Comparison of ENCODE assay signal across 17 cellular contexts in the genomic region with DNA sequence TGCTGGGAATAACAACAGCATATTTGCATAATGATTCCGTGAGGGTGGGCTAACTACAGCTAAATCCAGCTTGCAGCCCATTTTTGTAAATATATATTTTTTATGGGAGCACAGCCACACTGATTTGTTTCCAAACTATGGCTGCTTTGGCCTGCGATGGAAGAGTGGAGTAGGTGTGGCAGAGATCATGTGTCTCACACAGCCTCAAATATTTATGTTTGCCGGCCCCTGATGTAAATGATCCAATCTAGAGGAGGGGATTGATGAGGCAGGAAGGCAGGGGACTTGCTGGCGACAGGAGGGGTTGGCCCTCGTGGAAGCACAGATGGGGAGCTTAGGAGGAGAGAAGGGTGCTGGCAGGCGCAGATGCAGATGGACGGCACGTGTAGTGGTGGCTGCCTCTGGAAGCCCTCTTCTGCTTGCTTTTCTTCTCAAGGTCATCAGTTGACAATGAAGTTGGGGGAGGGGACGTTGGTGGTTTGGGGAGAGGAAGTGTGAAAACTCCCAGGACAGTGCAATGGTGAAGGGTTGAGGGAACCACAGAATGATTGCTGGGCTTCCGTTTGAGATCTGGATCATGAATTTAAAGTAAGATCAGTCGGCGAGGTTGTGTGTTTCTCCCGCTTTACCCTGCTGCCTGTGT. TPM values are rescaled to one million over a fixed set of nuclear protein-coding genes. Genes with fewer than 3 reads are reported as not detected.
DNase-seq lines count a peak whose midpoint lies in the region; ATAC-seq and TF ChIP-seq lines count a peak whose summit lies in the region.
"Had no signal": no experiment of that assay in that cellular context is flagged by ENCODE, and none has a peak within 500 bp of the region (broad histone marks: within the 10 kb centered on the region; RNA-seq: fewer than 3 reads in every experiment).

No MANE protein-coding gene starts in this region.

- peak overlapping the region; percentile 72 for H3K4me2 ChIP-seq in Loucy (ENCODE audit: low read depth, low read length, poor library complexity, severe bottlenecking)
- no peak overlapping the region for H3K4me2 ChIP-seq in mesenchymal stem cell (ENCODE audit: low read length, poor library complexity, severe bottlenecking)
- H3K4me2 ChIP-seq in smooth muscle cell = no peak overlapping the region

- intact Hi-C loops in colonic mucosa (cut with DNase I) = no loop called here

- no peaks in the 10 kb centered on the region for H3K9me2 ChIP-seq in Loucy (replicated peaks; ENCODE audit: low read depth, low read length)

- peak overlapping the region; percentile 31 for H2BK15ac ChIP-seq in mesenchymal stem cell (ENCODE audit: low read depth, poor library complexity, severe bottlenecking)

- H2AK5ac ChIP-seq in mesenchymal stem cell (ENCODE audit: low read length, severe bottlenecking) = no peak overlapping the region

- H3K36me3 ChIP-seq in Loucy (ENCODE audit: insufficient read depth, low read length) (no peaks in the 10 kb centered on the region), mesenchymal stem cell (ENCODE audit: control insufficient read depth in 1 of 2, insufficient read depth in 2 of 2, low read depth in 1 of 2, low read length in 2 of 2) (peaks cover 0 to 9% of the 10 kb centered on the region in 2 experiments), colonic mucosa (no peaks in the 10 kb centered on the region), smooth muscle cell (ENCODE audit: low read depth) (no peaks in the 10 kb centered on the region)
- H3K36me3 ChIP-seq: upper lobe of left lung had no signal

- peak overlapping the region; percentile 37 for H4K91ac ChIP-seq in mesenchymal stem cell (ENCODE audit: low read length)

- H3K27ac ChIP-seq in mesenchymal stem cell (ENCODE audit: low read length, poor library complexity, severe bottlenecking) = no peak overlapping the region
- H3K27ac ChIP-seq in colonic mucosa = no peak overlapping the region
- no peak overlapping the region for H3K27ac ChIP-seq in smooth muscle cell (ENCODE audit: low read depth)
- H3K27ac ChIP-seq: upper lobe of left lung had no signal

- H3K4ac ChIP-seq in mesenchymal stem cell (ENCODE audit: low read depth in 1 of 2, low read length in 2 of 2) = no peak overlapping the region

- H3K27me3 ChIP-seq in Loucy (ENCODE audit: insufficient read depth, low read length, poor library complexity, severe bottlenecking) = no peaks in the 10 kb centered on the region
- no peaks in the 10 kb centered on the region for H3K27me3 ChIP-seq in mesenchymal stem cell (ENCODE audit: control insufficient read depth in 1 of 2, insufficient read depth in 1 of 2, low read length in 2 of 2)
- H3K27me3 ChIP-seq in colonic mucosa = no peaks in the 10 kb centered on the region
- H3K27me3 ChIP-seq in smooth muscle cell (ENCODE audit: low read depth) = no peaks in the 10 kb centered on the region
- H3K27me3 ChIP-seq: upper lobe of left lung had no signal

- no peak for TF ChIP-seq CTCF in Loucy (conservative IDR thresholded peaks at IDR 0.05; ENCODE audit: low read length)
- no peak for TF ChIP-seq CTCF in colonic mucosa (IDR thresholded peaks at IDR 0.05)
- no peak for TF ChIP-seq CTCF in smooth muscle cell (IDR thresholded peaks at IDR 0.05; ENCODE audit: borderline replicate concordance, insufficient read depth, poor library complexity, severe bottlenecking)

- H3K4me3 ChIP-seq in Loucy (ENCODE audit: low read length, poor library complexity, severe bottlenecking) = peak overlapping the region; percentile 50
- H3K4me3 ChIP-seq in mesenchymal stem cell (ENCODE audit: insufficient read depth in 1 of 2, low read depth in 1 of 2, low read length in 2 of 2) = no peak overlapping the region
- no peak overlapping the region for H3K4me3 ChIP-seq in colonic mucosa
- no peak overlapping the region for H3K4me3 ChIP-seq in smooth muscle cell
- H3K4me3 ChIP-seq: upper lobe of left lung had no signal

- no peak overlapping the region for H2BK120ac ChIP-seq in mesenchymal stem cell (ENCODE audit: low read depth, low read length)

- H2AFZ ChIP-seq in Loucy (ENCODE audit: low read length) (no peak overlapping the region), mesenchymal stem cell (ENCODE audit: low read depth, low read length) (no peak overlapping the region), smooth muscle cell (ENCODE audit: low read depth) (no peak overlapping the region)

- H3K14ac ChIP-seq in mesenchymal stem cell (ENCODE audit: low read length in 2 of 2) = peak overlapping the region in 1 of 2 experiments; percentile 44

- no peak overlapping the region for H3K23ac ChIP-seq in mesenchymal stem cell (ENCODE audit: low read length in 2 of 2)

- WGBS in mesenchymal stem cell = 78% methylated on average over 13 of the region's 13 CpGs
- WGBS in smooth muscle cell (ENCODE audit: low lambda C conversion rate) = 75% methylated on average over 13 of the region's 13 CpGs

- H2BK12ac ChIP-seq in mesenchymal stem cell (ENCODE audit: low read length in 2 of 2) = peak overlapping the region in 1 of 2 experiments; percentile 60

- H3K79me2 ChIP-seq in Loucy (ENCODE audit: insufficient read depth, low read length) (no peaks in the 10 kb centered on the region), smooth muscle cell (ENCODE audit: low read depth) (no peaks in the 10 kb centered on the region)

- H4K8ac ChIP-seq in mesenchymal stem cell (ENCODE audit: low read length) = no peak overlapping the region

- H3K9me3 ChIP-seq in Loucy (ENCODE audit: insufficient read depth, low read depth, low read length) (no peaks in the 10 kb centered on the region), mesenchymal stem cell (ENCODE audit: control insufficient read depth, low read length) (no peaks in the 10 kb centered on the region), colonic mucosa (no peaks in the 10 kb centered on the region), smooth muscle cell (replicated peaks; ENCODE audit: low read depth) (no peaks in the 10 kb centered on the region)
- H3K9me3 ChIP-seq: upper lobe of left lung had no signal

- H3K79me1 ChIP-seq in mesenchymal stem cell (replicated peaks; ENCODE audit: low read length, poor library complexity, severe bottlenecking) = peaks cover 49% of the 10 kb centered on the region

- peaks cover 94% of the 10 kb centered on the region for H3K4me1 ChIP-seq in Loucy (ENCODE audit: insufficient read depth, low read length, poor library complexity, severe bottlenecking)
- peaks cover 25% of the 10 kb centered on the region for H3K4me1 ChIP-seq in mesenchymal stem cell (ENCODE audit: control insufficient read depth, insufficient read depth, low read depth, low read length)
- H3K4me1 ChIP-seq in colonic mucosa = no peaks in the 10 kb centered on the region
- H3K4me1 ChIP-seq in smooth muscle cell (ENCODE audit: low read depth) = no peaks in the 10 kb centered on the region

- H3K9ac ChIP-seq in Loucy (ENCODE audit: low read depth, low read length, poor library complexity, severe bottlenecking) (peak overlapping the region; percentile 62), mesenchymal stem cell (ENCODE audit: low read length) (no peak overlapping the region), colonic mucosa (ENCODE audit: low read depth in 2 of 2, low read length in 2 of 2) (no peak overlapping the region), smooth muscle cell (ENCODE audit: low read depth) (no peak overlapping the region)

- peak overlapping the region in 1 of 2 experiments; percentile 42 for H3K18ac ChIP-seq in mesenchymal stem cell (ENCODE audit: low read depth in 1 of 2, low read length in 2 of 2)

- H4K20me1 ChIP-seq in Loucy (ENCODE audit: insufficient read depth, low read length, poor library complexity, severe bottlenecking) (no peaks in the 10 kb centered on the region), smooth muscle cell (ENCODE audit: low read depth) (no peaks in the 10 kb centered on the region)

- H2BK5ac ChIP-seq in mesenchymal stem cell (ENCODE audit: low read depth, low read length, poor library complexity, severe bottlenecking) = no peak overlapping the region

- no peak for ATAC-seq in HG03045 (IDR thresholded peaks at IDR 0.05; ENCODE audit: unreplicated experiment)
- ATAC-seq: HCT116; Panc1; stimulated activated naive CD8-positive, alpha-beta T cell treated with anti-CD3 and anti-CD28 coated beads, Interleukin-15, amount 100 ng/mL, for 72 hours had no signal

- H3F3A ChIP-seq in Loucy (ENCODE audit: low read depth) (no peaks in the 10 kb centered on the region), smooth muscle cell (ENCODE audit: low read depth) (no peaks in the 10 kb centered on the region)

- DNase-seq in GDM1 (lab: John Stamatoyannopoulos, UW) (peak; percentile 10), SKM-1 treated with dmso at 0.1 percent for 144 hours (lab: John Stamatoyannopoulos, UW; ENCODE audit: unreplicated experiment) (peak; percentile 85), mesenchymal stem cell (no peak), A172 (ENCODE audit: low spot score) (no peak), colonic mucosa (no peak), smooth muscle cell (lab: John Stamatoyannopoulos, UW; ENCODE audit: unreplicated experiment) (no peak)
- DNase-seq: activated gamma-delta T cell; DMS79; midbrain; NCI-H187 treated with DMSO at 0.1 percent for 48 hours; NCI-H510A treated with DMSO at 0.1 percent for 48 hours; stimulated activated naive CD8-positive, alpha-beta T cell treated with anti-CD3 and anti-CD28 coated beads, Interleukin-15, amount 100 ng/mL, for 72 hours had no signal

RNA-seq across cellular contexts. Expression of gene COL13A1, which starts 15.4 kb away (rescaled TPM):
- polyA plus RNA-seq in mesenchymal stem cell (2013, experiment 1 of 2) = 11.4 TPM
- polyA plus RNA-seq in mesenchymal stem cell (2013, experiment 2 of 2) = 11.1 TPM
- total RNA-seq in A172 (2014; rRNA removed; shearing (Covaris generic)) = 0.86 and 1.1 TPM in 2 replicates
- total RNA-seq in colonic mucosa (1 to 10 TPM; 1.0 to 1.1 TPM), smooth muscle cell (4.9 and 6.1 TPM in 2 replicates)
- 11.6 and 15.0 TPM in 2 replicates for polyA plus RNA-seq in smooth muscle cell

Comparison
In these comparisons a context has a peak if more than half of its experiments do, and no peak if none do; other contexts are left out.
1. DNase-seq: peak in GDM1 (single experiment) and SKM-1 treated with dmso at 0.1 percent for 144 hours (single experiment); none in mesenchymal stem cell (single experiment), A172 (single experiment), colonic mucosa (single experiment) and smooth muscle cell (single experiment).